In the genomic region with DNA sequence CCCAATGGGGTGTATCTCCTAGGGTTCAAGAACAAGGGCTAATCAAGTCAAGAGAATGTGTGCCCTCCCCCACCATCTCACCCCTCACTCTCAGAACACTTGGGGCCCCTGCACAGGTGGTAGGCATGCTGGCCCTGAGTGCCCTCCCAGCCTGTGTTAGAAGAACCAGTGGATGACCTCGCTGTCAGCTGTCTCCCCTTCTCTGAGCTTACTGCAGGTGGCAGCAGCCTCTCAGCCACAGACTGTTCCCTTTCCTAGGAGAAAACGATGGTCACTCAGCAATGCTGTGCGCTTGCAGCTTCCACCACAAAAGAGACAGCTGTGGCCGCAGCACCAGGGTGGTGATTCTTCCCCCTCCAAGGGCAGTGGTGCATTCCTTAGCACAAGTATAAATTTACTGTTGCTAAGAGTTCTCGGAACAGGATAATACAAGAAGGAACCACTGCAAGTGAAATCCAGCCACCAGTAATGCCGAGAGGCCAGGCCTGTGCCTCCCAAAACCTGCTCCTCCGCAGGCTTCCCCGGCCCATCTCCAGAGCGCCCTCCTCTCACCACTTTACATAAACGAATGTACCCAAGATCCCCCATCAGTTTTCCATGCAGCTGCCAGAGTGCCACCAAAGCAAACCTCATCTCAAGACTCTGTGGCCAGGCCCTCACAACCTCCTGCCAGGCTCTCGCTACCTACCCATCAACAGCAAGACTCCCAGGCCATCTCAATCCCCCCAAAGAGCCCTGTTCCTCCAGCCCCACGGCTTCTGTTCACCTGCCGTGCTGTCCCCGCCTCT, we compare ENCODE assay signal across 1 cellular context.
TF ChIP-seq lines count a peak whose summit lies in the region.

No MANE protein-coding gene starts in this region.

TF ChIP-seq in HepG2, 621 proteins besides CTCF, POLR2A, EP300 and RAD21 (continued from another document and continues in another):
- TF ChIP-seq HCFC1 (IDR thresholded peaks at IDR 0.05; ENCODE audit: low read depth, low read length) (no peak), SP140L (CRISPR knock-in tag; IDR thresholded peaks at IDR 0.05; ENCODE audit: borderline replicate concordance) (no peak), ZNF644 (CRISPR knock-in tag; IDR thresholded peaks at IDR 0.05; ENCODE audit: low read depth) (no peak), ZNF430 (CRISPR knock-in tag; IDR thresholded peaks at IDR 0.05) (no peak), RORA (CRISPR knock-in tag; IDR thresholded peaks at IDR 0.05) (no peak), RBAK (CRISPR knock-in tag; IDR thresholded peaks at IDR 0.05) (no peak), KMT2A (CRISPR knock-in tag; IDR thresholded peaks at IDR 0.05) (no peak), ATF7 (IDR thresholded peaks at IDR 0.05) (no peak), ATF7 (CRISPR knock-in tag; IDR thresholded peaks at IDR 0.05) (no peak), RFXANK (CRISPR knock-in tag; IDR thresholded peaks at IDR 0.05) (0 out of 2 replicates have a peak, but pooled peaks have one; percentile 61), ZMAT3 (CRISPR knock-in tag; conservative IDR thresholded peaks at IDR 0.05) (no peak), ZFP36L2 (CRISPR knock-in tag; IDR thresholded peaks at IDR 0.05) (no peak), TOE1 (CRISPR knock-in tag; IDR thresholded peaks at IDR 0.05) (no peak), FOXA3 (CRISPR knock-in tag; IDR thresholded peaks at IDR 0.05) (peak; percentile 44; the same call in 1 of the 2 replicates), ZNF672 (CRISPR knock-in tag; IDR thresholded peaks at IDR 0.05) (no peak), ZNF572 (CRISPR knock-in tag; IDR thresholded peaks at IDR 0.05) (no peak), ZNF567 (CRISPR knock-in tag; IDR thresholded peaks at IDR 0.05; ENCODE audit: borderline replicate concordance) (no peak), ZKSCAN5 (CRISPR knock-in tag; IDR thresholded peaks at IDR 0.05) (no peak), ZNF761 (CRISPR knock-in tag; conservative IDR thresholded peaks at IDR 0.05) (no peak), RXRB (CRISPR knock-in tag; IDR thresholded peaks at IDR 0.05; ENCODE audit: borderline replicate concordance) (peak; percentile 68; the same call in 1 of the 2 replicates), ZNF737 (CRISPR knock-in tag; IDR thresholded peaks at IDR 0.05; ENCODE audit: borderline replicate concordance) (no peak), HNRNPK (IDR thresholded peaks at IDR 0.05; ENCODE audit: low read depth, low read length, poor library complexity, severe bottlenecking) (no peak), SP2 (CRISPR knock-in tag; IDR thresholded peaks at IDR 0.05) (no peak), ZMYM3 (CRISPR knock-in tag; IDR thresholded peaks at IDR 0.05) (0 out of 2 replicates have a peak, but pooled peaks have one; percentile 15), GZF1 (CRISPR knock-in tag; IDR thresholded peaks at IDR 0.05) (no peak), ZNF496 (CRISPR knock-in tag; IDR thresholded peaks at IDR 0.05; ENCODE audit: insufficient replicate concordance) (no peak), DMAP1 (CRISPR knock-in tag; IDR thresholded peaks at IDR 0.05) (no peak), ZEB1 (IDR thresholded peaks at IDR 0.05; ENCODE audit: insufficient replicate concordance, low read depth) (no peak), PCBP2 (optimal IDR thresholded peaks at IDR 0.05; ENCODE audit: low read depth, low read length, poor library complexity, severe bottlenecking) (no peak), ZNF224 (CRISPR knock-in tag; IDR thresholded peaks at IDR 0.05) (0 out of 2 replicates have a peak, but pooled peaks have one; percentile 34), SMARCE1 (IDR thresholded peaks at IDR 0.05; ENCODE audit: borderline replicate concordance) (no peak), SAP130 (CRISPR knock-in tag; IDR thresholded peaks at IDR 0.05; ENCODE audit: low read depth) (peak; percentile 56), ZNF24 (IDR thresholded peaks at IDR 0.05) (no peak), RFXAP (CRISPR knock-in tag; IDR thresholded peaks at IDR 0.05; ENCODE audit: borderline replicate concordance) (no peak; the same call in 1 of the 2 replicates), ZNF841 (CRISPR knock-in tag; IDR thresholded peaks at IDR 0.05; ENCODE audit: borderline replicate concordance) (no peak), KLF9 (CRISPR knock-in tag; IDR thresholded peaks at IDR 0.05; ENCODE audit: low read depth) (no peak), ZNF335 (CRISPR knock-in tag; IDR thresholded peaks at IDR 0.05) (no peak), NR1H2 (CRISPR knock-in tag; IDR thresholded peaks at IDR 0.05; ENCODE audit: borderline replicate concordance, low read depth) (no peak), ZNF17 (CRISPR knock-in tag; IDR thresholded peaks at IDR 0.05) (no peak), EED (CRISPR knock-in tag; IDR thresholded peaks at IDR 0.05) (no peak)
- TF ChIP-seq, protein P1, sequence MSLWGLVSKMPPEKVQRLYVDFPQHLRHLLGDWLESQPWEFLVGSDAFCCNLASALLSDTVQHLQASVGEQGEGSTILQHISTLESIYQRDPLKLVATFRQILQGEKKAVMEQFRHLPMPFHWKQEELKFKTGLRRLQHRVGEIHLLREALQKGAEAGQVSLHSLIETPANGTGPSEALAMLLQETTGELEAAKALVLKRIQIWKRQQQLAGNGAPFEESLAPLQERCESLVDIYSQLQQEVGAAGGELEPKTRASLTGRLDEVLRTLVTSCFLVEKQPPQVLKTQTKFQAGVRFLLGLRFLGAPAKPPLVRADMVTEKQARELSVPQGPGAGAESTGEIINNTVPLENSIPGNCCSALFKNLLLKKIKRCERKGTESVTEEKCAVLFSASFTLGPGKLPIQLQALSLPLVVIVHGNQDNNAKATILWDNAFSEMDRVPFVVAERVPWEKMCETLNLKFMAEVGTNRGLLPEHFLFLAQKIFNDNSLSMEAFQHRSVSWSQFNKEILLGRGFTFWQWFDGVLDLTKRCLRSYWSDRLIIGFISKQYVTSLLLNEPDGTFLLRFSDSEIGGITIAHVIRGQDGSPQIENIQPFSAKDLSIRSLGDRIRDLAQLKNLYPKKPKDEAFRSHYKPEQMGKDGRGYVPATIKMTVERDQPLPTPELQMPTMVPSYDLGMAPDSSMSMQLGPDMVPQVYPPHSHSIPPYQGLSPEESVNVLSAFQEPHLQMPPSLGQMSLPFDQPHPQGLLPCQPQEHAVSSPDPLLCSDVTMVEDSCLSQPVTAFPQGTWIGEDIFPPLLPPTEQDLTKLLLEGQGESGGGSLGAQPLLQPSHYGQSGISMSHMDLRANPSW (CRISPR knock-in tag; IDR thresholded peaks at IDR 0.05; ENCODE audit: borderline replicate concordance), result no peak
- TF ChIP-seq, protein P2, sequence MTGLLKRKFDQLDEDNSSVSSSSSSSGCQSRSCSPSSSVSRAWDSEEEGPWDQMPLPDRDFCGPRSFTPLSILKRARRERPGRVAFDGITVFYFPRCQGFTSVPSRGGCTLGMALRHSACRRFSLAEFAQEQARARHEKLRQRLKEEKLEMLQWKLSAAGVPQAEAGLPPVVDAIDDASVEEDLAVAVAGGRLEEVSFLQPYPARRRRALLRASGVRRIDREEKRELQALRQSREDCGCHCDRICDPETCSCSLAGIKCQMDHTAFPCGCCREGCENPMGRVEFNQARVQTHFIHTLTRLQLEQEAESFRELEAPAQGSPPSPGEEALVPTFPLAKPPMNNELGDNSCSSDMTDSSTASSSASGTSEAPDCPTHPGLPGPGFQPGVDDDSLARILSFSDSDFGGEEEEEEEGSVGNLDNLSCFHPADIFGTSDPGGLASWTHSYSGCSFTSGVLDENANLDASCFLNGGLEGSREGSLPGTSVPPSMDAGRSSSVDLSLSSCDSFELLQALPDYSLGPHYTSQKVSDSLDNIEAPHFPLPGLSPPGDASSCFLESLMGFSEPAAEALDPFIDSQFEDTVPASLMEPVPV (CRISPR knock-in tag; IDR thresholded peaks at IDR 0.05), result no peak
- TF ChIP-seq, protein P3, sequence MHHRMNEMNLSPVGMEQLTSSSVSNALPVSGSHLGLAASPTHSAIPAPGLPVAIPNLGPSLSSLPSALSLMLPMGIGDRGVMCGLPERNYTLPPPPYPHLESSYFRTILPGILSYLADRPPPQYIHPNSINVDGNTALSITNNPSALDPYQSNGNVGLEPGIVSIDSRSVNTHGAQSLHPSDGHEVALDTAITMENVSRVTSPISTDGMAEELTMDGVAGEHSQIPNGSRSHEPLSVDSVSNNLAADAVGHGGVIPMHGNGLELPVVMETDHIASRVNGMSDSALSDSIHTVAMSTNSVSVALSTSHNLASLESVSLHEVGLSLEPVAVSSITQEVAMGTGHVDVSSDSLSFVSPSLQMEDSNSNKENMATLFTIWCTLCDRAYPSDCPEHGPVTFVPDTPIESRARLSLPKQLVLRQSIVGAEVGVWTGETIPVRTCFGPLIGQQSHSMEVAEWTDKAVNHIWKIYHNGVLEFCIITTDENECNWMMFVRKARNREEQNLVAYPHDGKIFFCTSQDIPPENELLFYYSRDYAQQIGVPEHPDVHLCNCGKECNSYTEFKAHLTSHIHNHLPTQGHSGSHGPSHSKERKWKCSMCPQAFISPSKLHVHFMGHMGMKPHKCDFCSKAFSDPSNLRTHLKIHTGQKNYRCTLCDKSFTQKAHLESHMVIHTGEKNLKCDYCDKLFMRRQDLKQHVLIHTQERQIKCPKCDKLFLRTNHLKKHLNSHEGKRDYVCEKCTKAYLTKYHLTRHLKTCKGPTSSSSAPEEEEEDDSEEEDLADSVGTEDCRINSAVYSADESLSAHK (CRISPR knock-in tag; IDR thresholded peaks at IDR 0.05; ENCODE audit: borderline replicate concordance), result no peak
- TF ChIP-seq, protein P4, sequence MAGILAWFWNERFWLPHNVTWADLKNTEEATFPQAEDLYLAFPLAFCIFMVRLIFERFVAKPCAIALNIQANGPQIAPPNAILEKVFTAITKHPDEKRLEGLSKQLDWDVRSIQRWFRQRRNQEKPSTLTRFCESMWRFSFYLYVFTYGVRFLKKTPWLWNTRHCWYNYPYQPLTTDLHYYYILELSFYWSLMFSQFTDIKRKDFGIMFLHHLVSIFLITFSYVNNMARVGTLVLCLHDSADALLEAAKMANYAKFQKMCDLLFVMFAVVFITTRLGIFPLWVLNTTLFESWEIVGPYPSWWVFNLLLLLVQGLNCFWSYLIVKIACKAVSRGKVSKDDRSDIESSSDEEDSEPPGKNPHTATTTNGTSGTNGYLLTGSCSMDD (CRISPR knock-in tag; IDR thresholded peaks at IDR 0.05), result no peak
- TF ChIP-seq, protein P5, sequence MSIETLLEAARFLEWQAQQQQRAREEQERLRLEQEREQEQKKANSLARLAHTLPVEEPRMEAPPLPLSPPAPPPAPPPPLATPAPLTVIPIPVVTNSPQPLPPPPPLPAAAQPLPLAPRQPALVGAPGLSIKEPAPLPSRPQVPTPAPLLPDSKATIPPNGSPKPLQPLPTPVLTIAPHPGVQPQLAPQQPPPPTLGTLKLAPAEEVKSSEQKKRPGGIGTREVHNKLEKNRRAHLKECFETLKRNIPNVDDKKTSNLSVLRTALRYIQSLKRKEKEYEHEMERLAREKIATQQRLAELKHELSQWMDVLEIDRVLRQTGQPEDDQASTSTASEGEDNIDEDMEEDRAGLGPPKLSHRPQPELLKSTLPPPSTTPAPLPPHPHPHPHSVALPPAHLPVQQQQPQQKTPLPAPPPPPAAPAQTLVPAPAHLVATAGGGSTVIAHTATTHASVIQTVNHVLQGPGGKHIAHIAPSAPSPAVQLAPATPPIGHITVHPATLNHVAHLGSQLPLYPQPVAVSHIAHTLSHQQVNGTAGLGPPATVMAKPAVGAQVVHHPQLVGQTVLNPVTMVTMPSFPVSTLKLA (IDR thresholded peaks at IDR 0.05), result no peak
- TF ChIP-seq, protein P6, sequence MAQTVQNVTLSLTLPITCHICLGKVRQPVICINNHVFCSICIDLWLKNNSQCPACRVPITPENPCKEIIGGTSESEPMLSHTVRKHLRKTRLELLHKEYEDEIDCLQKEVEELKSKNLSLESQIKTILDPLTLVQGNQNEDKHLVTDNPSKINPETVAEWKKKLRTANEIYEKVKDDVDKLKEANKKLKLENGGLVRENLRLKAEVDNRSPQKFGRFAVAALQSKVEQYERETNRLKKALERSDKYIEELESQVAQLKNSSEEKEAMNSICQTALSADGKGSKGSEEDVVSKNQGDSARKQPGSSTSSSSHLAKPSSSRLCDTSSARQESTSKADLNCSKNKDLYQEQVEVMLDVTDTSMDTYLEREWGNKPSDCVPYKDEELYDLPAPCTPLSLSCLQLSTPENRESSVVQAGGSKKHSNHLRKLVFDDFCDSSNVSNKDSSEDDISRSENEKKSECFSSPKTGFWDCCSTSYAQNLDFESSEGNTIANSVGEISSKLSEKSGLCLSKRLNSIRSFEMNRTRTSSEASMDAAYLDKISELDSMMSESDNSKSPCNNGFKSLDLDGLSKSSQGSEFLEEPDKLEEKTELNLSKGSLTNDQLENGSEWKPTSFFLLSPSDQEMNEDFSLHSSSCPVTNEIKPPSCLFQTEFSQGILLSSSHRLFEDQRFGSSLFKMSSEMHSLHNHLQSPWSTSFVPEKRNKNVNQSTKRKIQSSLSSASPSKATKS (CRISPR knock-in tag; IDR thresholded peaks at IDR 0.05), result no peak
- TF ChIP-seq, protein P7, sequence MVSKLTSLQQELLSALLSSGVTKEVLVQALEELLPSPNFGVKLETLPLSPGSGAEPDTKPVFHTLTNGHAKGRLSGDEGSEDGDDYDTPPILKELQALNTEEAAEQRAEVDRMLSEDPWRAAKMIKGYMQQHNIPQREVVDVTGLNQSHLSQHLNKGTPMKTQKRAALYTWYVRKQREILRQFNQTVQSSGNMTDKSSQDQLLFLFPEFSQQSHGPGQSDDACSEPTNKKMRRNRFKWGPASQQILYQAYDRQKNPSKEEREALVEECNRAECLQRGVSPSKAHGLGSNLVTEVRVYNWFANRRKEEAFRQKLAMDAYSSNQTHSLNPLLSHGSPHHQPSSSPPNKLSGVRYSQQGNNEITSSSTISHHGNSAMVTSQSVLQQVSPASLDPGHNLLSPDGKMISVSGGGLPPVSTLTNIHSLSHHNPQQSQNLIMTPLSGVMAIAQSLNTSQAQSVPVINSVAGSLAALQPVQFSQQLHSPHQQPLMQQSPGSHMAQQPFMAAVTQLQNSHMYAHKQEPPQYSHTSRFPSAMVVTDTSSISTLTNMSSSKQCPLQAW (CRISPR knock-in tag; IDR thresholded peaks at IDR 0.05), result no peak
- TF ChIP-seq, protein P8, sequence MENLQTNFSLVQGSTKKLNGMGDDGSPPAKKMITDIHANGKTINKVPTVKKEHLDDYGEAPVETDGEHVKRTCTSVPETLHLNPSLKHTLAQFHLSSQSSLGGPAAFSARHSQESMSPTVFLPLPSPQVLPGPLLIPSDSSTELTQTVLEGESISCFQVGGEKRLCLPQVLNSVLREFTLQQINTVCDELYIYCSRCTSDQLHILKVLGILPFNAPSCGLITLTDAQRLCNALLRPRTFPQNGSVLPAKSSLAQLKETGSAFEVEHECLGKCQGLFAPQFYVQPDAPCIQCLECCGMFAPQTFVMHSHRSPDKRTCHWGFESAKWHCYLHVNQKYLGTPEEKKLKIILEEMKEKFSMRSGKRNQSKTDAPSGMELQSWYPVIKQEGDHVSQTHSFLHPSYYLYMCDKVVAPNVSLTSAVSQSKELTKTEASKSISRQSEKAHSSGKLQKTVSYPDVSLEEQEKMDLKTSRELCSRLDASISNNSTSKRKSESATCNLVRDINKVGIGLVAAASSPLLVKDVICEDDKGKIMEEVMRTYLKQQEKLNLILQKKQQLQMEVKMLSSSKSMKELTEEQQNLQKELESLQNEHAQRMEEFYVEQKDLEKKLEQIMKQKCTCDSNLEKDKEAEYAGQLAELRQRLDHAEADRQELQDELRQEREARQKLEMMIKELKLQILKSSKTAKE (CRISPR knock-in tag; IDR thresholded peaks at IDR 0.05; ENCODE audit: borderline replicate concordance), result no peak
- TF ChIP-seq, protein P9, sequence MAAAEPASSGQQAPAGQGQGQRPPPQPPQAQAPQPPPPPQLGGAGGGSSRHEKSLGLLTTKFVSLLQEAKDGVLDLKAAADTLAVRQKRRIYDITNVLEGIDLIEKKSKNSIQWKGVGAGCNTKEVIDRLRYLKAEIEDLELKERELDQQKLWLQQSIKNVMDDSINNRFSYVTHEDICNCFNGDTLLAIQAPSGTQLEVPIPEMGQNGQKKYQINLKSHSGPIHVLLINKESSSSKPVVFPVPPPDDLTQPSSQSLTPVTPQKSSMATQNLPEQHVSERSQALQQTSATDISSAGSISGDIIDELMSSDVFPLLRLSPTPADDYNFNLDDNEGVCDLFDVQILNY (CRISPR knock-in tag; conservative IDR thresholded peaks at IDR 0.05), result no peak
